ENCODE assay signal across 19 cellular contexts in the genomic region with DNA sequence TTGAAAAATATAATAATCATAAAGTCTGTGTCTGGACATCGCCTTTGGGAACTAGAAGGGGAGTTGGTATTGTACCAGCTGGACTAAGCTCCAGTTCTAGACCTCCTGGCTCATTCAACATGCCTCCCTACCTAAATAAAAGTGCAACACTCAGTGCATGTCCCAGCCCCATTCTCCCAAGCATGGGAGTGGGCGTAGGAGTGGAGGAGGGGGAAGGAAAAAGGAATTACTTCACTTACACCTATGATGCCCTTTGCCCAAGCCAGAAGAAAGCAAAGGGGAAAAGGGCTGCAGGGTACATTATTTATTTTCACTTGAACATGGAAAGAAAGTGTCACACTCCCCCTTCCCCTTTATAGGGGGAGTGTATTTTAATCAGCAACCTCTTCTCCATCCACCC. TPM values are rescaled to one million over a fixed set of nuclear protein-coding genes. Genes with fewer than 3 reads are reported as not detected.
DNase-seq lines count a peak whose midpoint lies in the region; ATAC-seq and TF ChIP-seq lines count a peak whose summit lies in the region.
"Had no signal": no experiment of that assay in that cellular context is flagged by ENCODE, and none has a peak within 500 bp of the region (broad histone marks: within the 10 kb centered on the region; RNA-seq: fewer than 3 reads in every experiment).

No MANE protein-coding gene starts in this region.

- peaks cover 36% of the 10 kb centered on the region for H3K4me1 ChIP-seq in CD8-positive, alpha-beta memory T cell (ENCODE audit: insufficient read depth, low read length)

- H3K36me3 Mint-ChIP-seq in CD14-positive monocyte = peaks cover 50 to 61% of the 10 kb centered on the region in 2 donors
- peaks cover 0 to 75% (median 9%) of the 10 kb centered on the region in 3 donors for H3K36me3 Mint-ChIP-seq in CD8-positive, alpha-beta memory T cell
- peaks cover 23% of the 10 kb centered on the region for H3K36me3 Mint-ChIP-seq in activated naive CD8-positive, alpha-beta T cell treated with anti-CD3 and anti-CD28 coated beads, Interleukin-2, amount 10 ng/mL, durations not matched to agents 7 days and 5 days
- H3K36me3 Mint-ChIP-seq in natural killer cell treated with Interleukin-12 subunit alpha and Interleukin-12 subunit beta and Interleukin-15 and Interleukin-18, amount 100 ng/mL, for 72 hours = peaks cover 35% of the 10 kb centered on the region

- H3K36me3 ChIP-seq in CD8-positive, alpha-beta memory T cell (ENCODE audit: insufficient read depth, low read length) = peaks cover 30% of the 10 kb centered on the region

- no peak overlapping the region for H3K27ac ChIP-seq in CD8-positive, alpha-beta memory T cell (ENCODE audit: low read depth, low read length)

- no peaks in the 10 kb centered on the region for H3K27me3 ChIP-seq in CD8-positive, alpha-beta memory T cell (ENCODE audit: insufficient read depth, low read length, poor library complexity, severe bottlenecking)

- TF ChIP-seq CTCF in CD14-positive monocyte (IDR thresholded peaks at IDR 0.05) = no peak

- POLR2A ChIA-PET in CD8-positive, alpha-beta memory T cell (lab: Charles Lee) = interaction anchor here (1.0 kb wide), 1 partner anchor 9 kb away, joined by 3 read pairs; no protein-coding TSS in a partner anchor
- POLR2A ChIA-PET in activated naive CD8-positive, alpha-beta T cell treated with anti-CD3 and anti-CD28 coated beads, Interleukin-2, amount 10 ng/mL, durations not matched to agents 7 days and 5 days (lab: Charles Lee) = interaction anchor here (0.7 to 1.8 kb wide), 2 partner anchors 12 to 240 kb away, joined by 4 read pairs; a partner anchor contains a TSS

- intact Hi-C loops in CD14-positive monocyte (cut with micrococcal nuclease) = no loop called here

- H3K9me3 ChIP-seq in CD8-positive, alpha-beta memory T cell (ENCODE audit: low read length) = no peaks in the 10 kb centered on the region

- H3K9me3 Mint-ChIP-seq in CD14-positive monocyte = peaks cover 0 to 2% (median 0%) of the 10 kb centered on the region in 7 donors
- H3K9me3 Mint-ChIP-seq in CD8-positive, alpha-beta memory T cell = no peaks in the 10 kb centered on the region
- no peaks in the 10 kb centered on the region for H3K9me3 Mint-ChIP-seq in activated naive CD8-positive, alpha-beta T cell treated with anti-CD3 and anti-CD28 coated beads, Interleukin-2, amount 10 ng/mL, durations not matched to agents 7 days and 5 days
- H3K9me3 Mint-ChIP-seq in natural killer cell treated with Interleukin-12 subunit alpha and Interleukin-12 subunit beta and Interleukin-15 and Interleukin-18, amount 100 ng/mL, for 72 hours = no peaks in the 10 kb centered on the region

- H3K27ac Mint-ChIP-seq in CD14-positive monocyte = peak overlapping the region; percentile 81 to 98 (median 94)
- H3K27ac Mint-ChIP-seq in CD8-positive, alpha-beta memory T cell = peak overlapping the region in 5 of 8 donors; percentile 19 to 91 (median 50)
- H3K27ac Mint-ChIP-seq in activated naive CD8-positive, alpha-beta T cell treated with anti-CD3 and anti-CD28 coated beads, Interleukin-2, amount 10 ng/mL, durations not matched to agents 7 days and 5 days = peak overlapping the region; percentile 30
- peak overlapping the region; percentile 10 to 35 for H3K27ac Mint-ChIP-seq in natural killer cell treated with Interleukin-12 subunit alpha and Interleukin-12 subunit beta and Interleukin-15 and Interleukin-18, amount 100 ng/mL, for 72 hours

- H3K4me3 Mint-ChIP-seq in CD14-positive monocyte = no peak overlapping the region
- H3K4me3 Mint-ChIP-seq in CD8-positive, alpha-beta memory T cell = no peak overlapping the region
- H3K4me3 Mint-ChIP-seq in activated naive CD8-positive, alpha-beta T cell treated with anti-CD3 and anti-CD28 coated beads, Interleukin-2, amount 10 ng/mL, durations not matched to agents 7 days and 5 days = no peak overlapping the region
- no peak overlapping the region for H3K4me3 Mint-ChIP-seq in natural killer cell treated with Interleukin-12 subunit alpha and Interleukin-12 subunit beta and Interleukin-15 and Interleukin-18, amount 100 ng/mL, for 72 hours

- H3K27me3 Mint-ChIP-seq in CD14-positive monocyte (ENCODE audit: low read depth in 3 of 3) = no peaks in the 10 kb centered on the region
- no peaks in the 10 kb centered on the region for H3K27me3 Mint-ChIP-seq in CD8-positive, alpha-beta memory T cell
- no peaks in the 10 kb centered on the region for H3K27me3 Mint-ChIP-seq in activated naive CD8-positive, alpha-beta T cell treated with anti-CD3 and anti-CD28 coated beads, Interleukin-2, amount 10 ng/mL, durations not matched to agents 7 days and 5 days
- no peaks in the 10 kb centered on the region for H3K27me3 Mint-ChIP-seq in natural killer cell treated with Interleukin-12 subunit alpha and Interleukin-12 subunit beta and Interleukin-15 and Interleukin-18, amount 100 ng/mL, for 72 hours

- DNase-seq in CD14-positive monocyte (ENCODE audit: low spot score) = no peak
- no peak for DNase-seq in CD8-positive, alpha-beta memory T cell
- DNase-seq in activated naive CD8-positive, alpha-beta T cell treated with anti-CD3 and anti-CD28 coated beads, Interleukin-2, amount 10 ng/mL, durations not matched to agents 7 days and 5 days = no peak
- no peak for DNase-seq in natural killer cell treated with Interleukin-12 subunit alpha and Interleukin-12 subunit beta and Interleukin-15 and Interleukin-18, amount 100 ng/mL, for 72 hours (ENCODE audit: low spot score)
- DNase-seq in NCI-H226 = no peak
- no peak for DNase-seq in SHP77 (lab: John Stamatoyannopoulos, UW)
- DNase-seq: amygdala; central memory CD4-positive, alpha-beta T cell; DMS153; effector memory CD4-positive, alpha-beta T cell; glutamatergic neuron; NCI-H748 treated with DMSO at 0.1 percent for 48 hours; posterior cingulate gyrus; stimulated activated CD4-positive, alpha-beta T cell treated with anti-CD3 and anti-CD28 coated beads, Interleukin-4, amount 100 ng/mL, for 1 hour had no signal

- ATAC-seq in activated naive CD8-positive, alpha-beta T cell treated with anti-CD3 and anti-CD28 coated beads, Interleukin-2, amount 10 ng/mL, durations not matched to agents 7 days and 5 days (ENCODE audit: low read depth) = no peak
- ATAC-seq in natural killer cell treated with Interleukin-12 subunit alpha and Interleukin-12 subunit beta and Interleukin-15 and Interleukin-18, amount 100 ng/mL, for 72 hours = no peak
- ATAC-seq in GM21360 (IDR thresholded peaks at IDR 0.05; ENCODE audit: unreplicated experiment) (no peak), HG02852 (IDR thresholded peaks at IDR 0.05; ENCODE audit: unreplicated experiment) (no peak)
- ATAC-seq: activated CD4-positive, CD25-positive, alpha-beta regulatory T cell treated with anti-CD3 and anti-CD28 coated beads, Interleukin-2, amount 50 U/mL, for 24 hours had no signal

- peaks cover 69% of the 10 kb centered on the region for H3K4me1 Mint-ChIP-seq in CD14-positive monocyte
- peaks cover 34 to 47% (median 36%) of the 10 kb centered on the region in 3 donors for H3K4me1 Mint-ChIP-seq in CD8-positive, alpha-beta memory T cell
- peaks cover 28% of the 10 kb centered on the region for H3K4me1 Mint-ChIP-seq in activated naive CD8-positive, alpha-beta T cell treated with anti-CD3 and anti-CD28 coated beads, Interleukin-2, amount 10 ng/mL, durations not matched to agents 7 days and 5 days
- peaks cover 34 to 40% of the 10 kb centered on the region in 2 donors for H3K4me1 Mint-ChIP-seq in natural killer cell treated with Interleukin-12 subunit alpha and Interleukin-12 subunit beta and Interleukin-15 and Interleukin-18, amount 100 ng/mL, for 72 hours (ENCODE audit: low read depth in 2 of 2)

- no peak overlapping the region for H3K4me3 ChIP-seq in CD8-positive, alpha-beta memory T cell (ENCODE audit: low read length)
- H3K4me3 ChIP-seq: skin epidermis had no signal

- CTCF ChIA-PET in CD8-positive, alpha-beta memory T cell (lab: Charles Lee) = interaction anchor here (0.6 to 1.1 kb wide), 2 partner anchors 75 to 98 kb away, joined by 3 to 4 read pairs; a partner anchor contains a TSS

RNA-seq across cellular contexts. Expression of a gene that starts 3.1 kb away (rescaled TPM):
- 10 to 100 TPM; 28.4 to 35.7 TPM for polyA plus RNA-seq in CD14-positive monocyte
- 10 to 100 TPM; 33.9 to 36.3 TPM for total RNA-seq in CD8-positive, alpha-beta memory T cell
- polyA plus RNA-seq in CD8-positive, alpha-beta memory T cell = 16.7 TPM
- total RNA-seq in activated naive CD8-positive, alpha-beta T cell treated with anti-CD3 and anti-CD28 coated beads, Interleukin-2, amount 10 ng/mL, durations not matched to agents 7 days and 5 days = 10 to 100 TPM; 44.7 to 49.3 TPM
- total RNA-seq in natural killer cell treated with Interleukin-12 subunit alpha and Interleukin-12 subunit beta and Interleukin-15 and Interleukin-18, amount 100 ng/mL, for 72 hours = 10 to 100 TPM; 29.3 to 37.2 TPM

RNA-seq across cellular contexts. Expression of a gene that starts 3.2 kb away (rescaled TPM):
- 10 to 100 TPM; 59.1 to 65.6 TPM for polyA plus RNA-seq in CD14-positive monocyte
- total RNA-seq in CD8-positive, alpha-beta memory T cell = 100 to 1,000 TPM; 133 to 142 TPM
- 96.4 TPM for polyA plus RNA-seq in CD8-positive, alpha-beta memory T cell
- total RNA-seq in activated naive CD8-positive, alpha-beta T cell treated with anti-CD3 and anti-CD28 coated beads, Interleukin-2, amount 10 ng/mL, durations not matched to agents 7 days and 5 days = 10 to 100 TPM; 54.1 to 62.3 TPM
- total RNA-seq in natural killer cell treated with Interleukin-12 subunit alpha and Interleukin-12 subunit beta and Interleukin-15 and Interleukin-18, amount 100 ng/mL, for 72 hours = 100 to 1,000 TPM in 1 of 2 donors, 10 to 100 TPM in 1; 92.6 to 122 TPM

RNA-seq across cellular contexts. Expression of a gene that starts 11.4 kb away (rescaled TPM):
- 10 to 100 TPM; 40.9 to 42.2 TPM for polyA plus RNA-seq in CD14-positive monocyte
- 10 to 100 TPM; 41.0 to 41.9 TPM for total RNA-seq in CD8-positive, alpha-beta memory T cell
- 30.0 TPM for polyA plus RNA-seq in CD8-positive, alpha-beta memory T cell
- 10 to 100 TPM; 39.8 to 40.3 TPM for total RNA-seq in activated naive CD8-positive, alpha-beta T cell treated with anti-CD3 and anti-CD28 coated beads, Interleukin-2, amount 10 ng/mL, durations not matched to agents 7 days and 5 days
- total RNA-seq in natural killer cell treated with Interleukin-12 subunit alpha and Interleukin-12 subunit beta and Interleukin-15 and Interleukin-18, amount 100 ng/mL, for 72 hours = 10 to 100 TPM; 34.9 to 42.5 TPM

RNA-seq across cellular contexts. Expression of a gene that starts 22.9 kb away (rescaled TPM):
- not detected for polyA plus RNA-seq in CD14-positive monocyte
- total RNA-seq in CD8-positive, alpha-beta memory T cell = under 1 TPM; 0.42 to 0.49 TPM
- not detected for polyA plus RNA-seq in CD8-positive, alpha-beta memory T cell
- total RNA-seq in activated naive CD8-positive, alpha-beta T cell treated with anti-CD3 and anti-CD28 coated beads, Interleukin-2, amount 10 ng/mL, durations not matched to agents 7 days and 5 days = 1 to 10 TPM; 1.2 TPM
- under 1 TPM in 1 of 2 donors, not detected in 1; 0.64 TPM for total RNA-seq in natural killer cell treated with Interleukin-12 subunit alpha and Interleukin-12 subunit beta and Interleukin-15 and Interleukin-18, amount 100 ng/mL, for 72 hours
- total RNA-seq: T-helper 2 cell treated with Interferon-gamma antibody and Interleukin-4, amounts not matched to agents 100 ng/mL and 5 ng/mL, for 36 hours had no signal

RNA-seq across cellular contexts. Expression of a gene that starts 31.7 kb away (rescaled TPM):
- under 1 TPM in 1 of 2 donors, not detected in 1; 0.07 TPM for polyA plus RNA-seq in CD14-positive monocyte
- total RNA-seq in CD8-positive, alpha-beta memory T cell = under 1 TPM; 0.09 TPM
- not detected for polyA plus RNA-seq in CD8-positive, alpha-beta memory T cell
- not detected for total RNA-seq in activated naive CD8-positive, alpha-beta T cell treated with anti-CD3 and anti-CD28 coated beads, Interleukin-2, amount 10 ng/mL, durations not matched to agents 7 days and 5 days
- not detected for total RNA-seq in natural killer cell treated with Interleukin-12 subunit alpha and Interleukin-12 subunit beta and Interleukin-15 and Interleukin-18, amount 100 ng/mL, for 72 hours

Comparison
In these comparisons a context has a peak if more than half of its experiments do, and no peak if none do; other contexts are left out.
1. H3K27ac Mint-ChIP-seq: peak in every context shown above with its lines; median percentile 94 in CD14-positive monocyte; 50 in CD8-positive, alpha-beta memory T cell; 30 in activated naive CD8-positive, alpha-beta T cell treated with anti-CD3 and anti-CD28 coated beads, Interleukin-2, amount 10 ng/mL, durations not matched to agents 7 days and 5 days; 22 in natural killer cell treated with Interleukin-12 subunit alpha and Interleukin-12 subunit beta and Interleukin-15 and Interleukin-18, amount 100 ng/mL, for 72 hours.